In the genomic region with DNA sequence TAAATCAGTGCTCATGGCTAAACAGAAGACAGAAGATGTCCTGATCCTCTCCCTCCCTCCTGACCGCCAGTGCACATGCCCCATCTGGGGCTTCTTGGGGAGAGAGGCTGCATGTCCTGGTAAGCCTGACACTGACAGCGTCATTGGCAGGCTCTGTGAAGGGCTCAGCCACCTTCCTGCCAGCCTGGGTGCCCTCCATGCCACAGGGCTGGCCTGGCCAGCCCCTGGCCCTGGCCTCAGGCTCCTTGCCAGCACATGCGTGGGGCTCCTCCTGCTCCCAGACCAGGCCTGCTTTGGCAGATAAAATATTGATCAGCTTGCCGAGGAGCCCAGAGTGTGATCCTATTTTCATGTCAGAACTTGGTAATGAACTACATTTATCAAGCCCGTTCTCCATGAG, we compare ENCODE assay signal across 16 cellular contexts.
"Had no signal": no experiment of that assay in that cellular context is flagged by ENCODE, and none has a peak within 500 bp of the region (broad histone marks: within the 10 kb centered on the region; RNA-seq: fewer than 3 reads in every experiment).

No MANE protein-coding gene starts in this region.

- H3K36me3 Mint-ChIP-seq: natural killer cell had no signal

- H3K27me3 ChIP-seq: gastrocnemius medialis, ovary, sigmoid colon had no signal

- H3K4me1 Mint-ChIP-seq: central memory CD8-positive, alpha-beta T cell; natural killer cell had no signal

- DNase-seq: effector memory CD4-positive, alpha-beta T cell; gastrocnemius medialis; islet precursor cell; natural killer cell; ovary; retina; sigmoid colon; stimulated activated CD4-positive, alpha-beta T cell treated with anti-CD3 and anti-CD28 coated beads, Interleukin-2, amount 100 ng/mL, for 48 hours; stimulated activated naive CD4-positive, alpha-beta T cell treated with Interleukin-2 at 50 U/mL for 16 hours; trophoblast cell had no signal

- FAIRE-seq: endometrium had no signal

- H3K4me1 ChIP-seq: gastrocnemius medialis, prostate gland, sigmoid colon had no signal

- H3K4me3 Mint-ChIP-seq: central memory CD8-positive, alpha-beta T cell; natural killer cell; neural crest cell had no signal

- H3K36me3 ChIP-seq: gastrocnemius medialis, ovary, prostate gland, sigmoid colon had no signal

- H3K4me3 ChIP-seq: gastrocnemius medialis, ovary, prostate gland, sigmoid colon, skin epidermis had no signal

- H3K9me3 ChIP-seq: gastrocnemius medialis, ovary, prostate gland, sigmoid colon had no signal

- H3K9me3 Mint-ChIP-seq: central memory CD8-positive, alpha-beta T cell; natural killer cell; neural crest cell had no signal

- H3K27ac ChIP-seq: gastrocnemius medialis, ovary, prostate gland, sigmoid colon, skin epidermis had no signal

- H3K27ac Mint-ChIP-seq: natural killer cell had no signal

- ATAC-seq: esophagus mucosa, gastrocnemius medialis, natural killer cell had no signal
